9 cellular contexts compared by ENCODE assay signal in the genomic region with DNA sequence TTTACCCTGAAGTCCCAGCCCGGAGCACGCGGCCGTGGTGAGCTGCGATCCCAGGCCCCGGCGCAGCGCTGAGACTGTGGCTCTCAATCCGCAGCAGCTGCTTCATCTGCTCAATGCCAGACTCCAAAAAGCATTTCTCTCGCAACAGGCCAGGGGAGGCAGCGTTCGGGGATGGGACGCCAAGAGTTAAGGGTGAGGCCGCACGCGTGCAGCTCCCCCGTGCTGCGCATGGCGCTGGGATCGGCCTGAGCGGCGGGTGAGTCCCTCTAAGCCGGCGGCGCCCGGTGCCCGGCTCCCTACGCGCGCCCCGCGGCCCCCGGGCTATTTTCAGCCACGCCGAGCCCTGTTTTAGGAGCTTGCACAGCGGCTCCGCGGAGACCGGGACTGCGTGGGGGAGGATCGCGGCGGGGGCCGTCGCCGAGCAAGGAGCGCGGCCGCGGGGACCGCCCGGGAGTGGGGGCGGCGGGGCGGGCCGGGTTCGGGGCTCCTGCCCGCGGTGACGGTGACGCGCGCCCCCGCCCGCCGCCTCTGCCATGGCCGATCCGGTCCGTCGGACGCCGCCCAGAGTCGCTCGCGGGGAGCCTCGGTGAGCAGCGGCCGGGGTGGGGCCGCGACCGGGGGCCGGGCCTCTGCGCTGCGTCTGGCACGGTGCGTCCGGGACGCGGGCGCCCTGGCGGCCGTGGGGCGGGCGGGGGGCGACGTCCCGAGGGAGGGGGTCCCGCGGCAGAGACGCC. TPM values are rescaled to one million over a fixed set of nuclear protein-coding genes. Genes with fewer than 3 reads are reported as not detected.
DNase-seq lines count a peak whose midpoint lies in the region; FAIRE-seq and TF ChIP-seq lines count a peak whose summit lies in the region.
"Had no signal": no experiment of that assay in that cellular context is flagged by ENCODE, and none has a peak within 500 bp of the region (broad histone marks: within the 10 kb centered on the region; RNA-seq: fewer than 3 reads in every experiment).

No MANE protein-coding gene starts in this region.

- peak overlapping the region; percentile 29 for H3K4me3 Mint-ChIP-seq in activated naive CD4-positive, alpha-beta T cell treated with anti-CD3 and anti-CD28 coated beads for 36 hours
- peak overlapping the region; percentile 54 for H3K4me3 Mint-ChIP-seq in mesothelial cell of epicardium

- H3K36me3 ChIP-seq in endocrine pancreas (ENCODE audit: control insufficient read depth, insufficient read depth, low read length) = no peaks in the 10 kb centered on the region

- CTCF ChIA-PET in activated naive CD4-positive, alpha-beta T cell treated with anti-CD3 and anti-CD28 coated beads for 36 hours (lab: Charles Lee) = no interaction called here

- no peaks in the 10 kb centered on the region for H3K27me3 ChIP-seq in endocrine pancreas (ENCODE audit: control insufficient read depth, insufficient read depth, low read length)

- H3K9ac ChIP-seq in endocrine pancreas (ENCODE audit: control insufficient read depth, insufficient read depth, low read length) = peak overlapping the region; percentile 76

- H3K27me3 Mint-ChIP-seq in activated naive CD4-positive, alpha-beta T cell treated with anti-CD3 and anti-CD28 coated beads for 36 hours (ENCODE audit: low read depth) = peaks cover 42% of the 10 kb centered on the region
- H3K27me3 Mint-ChIP-seq in mesothelial cell of epicardium (ENCODE audit: low read depth) = peaks cover 94% of the 10 kb centered on the region

- DNase-seq in activated naive CD4-positive, alpha-beta T cell treated with anti-CD3 and anti-CD28 coated beads for 36 hours = no peak
- DNase-seq in activated naive CD4-positive, alpha-beta T cell treated with Interleukin-2 at 50 U/mL for 16 hours = no peak
- DNase-seq in mesothelial cell of epicardium (ENCODE audit: low spot score in 2 of 2, unreplicated experiment in 2 of 2) (peak in 1 of 2 experiments; percentile 56), urothelium cell line (ENCODE audit: low spot score) (peak; percentile 58), mucosa of gallbladder (ENCODE audit: low spot score) (no peak)
- DNase-seq in effector CD8-positive, alpha-beta T cell (lab: John Stamatoyannopoulos, UW) = no peak
- DNase-seq in activated CD8-positive, alpha-beta memory T cell treated with anti-CD3 and anti-CD28 coated beads, Interleukin-2, amount 50 U/mL, for 48 hours = no peak
- DNase-seq: NCI-H2081 treated with DMSO at 0.1 percent for 48 hours had no signal

- H3K9me3 ChIP-seq in endocrine pancreas (ENCODE audit: control insufficient read depth, low read length) = no peaks in the 10 kb centered on the region

- no peaks in the 10 kb centered on the region for H3K36me3 Mint-ChIP-seq in activated naive CD4-positive, alpha-beta T cell treated with anti-CD3 and anti-CD28 coated beads for 36 hours (ENCODE audit: low read depth)
- H3K36me3 Mint-ChIP-seq in mesothelial cell of epicardium = no peaks in the 10 kb centered on the region

- no peak for FAIRE-seq in urothelium cell line (lab: Jason Lieb, UNC)

- peaks cover 4% of the 10 kb centered on the region for H3K4me1 Mint-ChIP-seq in activated naive CD4-positive, alpha-beta T cell treated with anti-CD3 and anti-CD28 coated beads for 36 hours (ENCODE audit: low read depth)
- peaks cover 9% of the 10 kb centered on the region for H3K4me1 Mint-ChIP-seq in mesothelial cell of epicardium

- H3K4me1 ChIP-seq in endocrine pancreas (ENCODE audit: control insufficient read depth, insufficient read depth, low read length) = no peaks in the 10 kb centered on the region

- TF ChIP-seq CTCF in mesothelial cell of epicardium (IDR thresholded peaks at IDR 0.05; ENCODE audit: unreplicated experiment) = no peak

- intact Hi-C loops in activated naive CD4-positive, alpha-beta T cell treated with anti-CD3 and anti-CD28 coated beads for 36 hours (cut with micrococcal nuclease) = no loop called here

- no peaks in the 10 kb centered on the region for H3K9me3 Mint-ChIP-seq in activated naive CD4-positive, alpha-beta T cell treated with anti-CD3 and anti-CD28 coated beads for 36 hours
- no peaks in the 10 kb centered on the region for H3K9me3 Mint-ChIP-seq in mesothelial cell of epicardium

- no peak overlapping the region for H3K27ac Mint-ChIP-seq in activated naive CD4-positive, alpha-beta T cell treated with anti-CD3 and anti-CD28 coated beads for 36 hours
- no peak overlapping the region for H3K27ac Mint-ChIP-seq in mesothelial cell of epicardium

- H3K4me3 ChIP-seq in endocrine pancreas (ENCODE audit: control insufficient read depth, insufficient read depth, low read length) = no peak overlapping the region

RNA-seq across cellular contexts. Expression of a gene that starts 29.4 kb away (rescaled TPM):
- under 1 TPM; 0.40 to 0.52 TPM for total RNA-seq in activated naive CD4-positive, alpha-beta T cell treated with anti-CD3 and anti-CD28 coated beads for 36 hours
- total RNA-seq in mesothelial cell of epicardium (1.2 to 1.4 TPM (median 1.3 TPM) in 3 replicates), mucosa of gallbladder (1.1 TPM)

RNA-seq across cellular contexts. Expression of a gene that starts 54.6 kb away (rescaled TPM):
- 10 to 100 TPM; 55.5 to 55.9 TPM for total RNA-seq in activated naive CD4-positive, alpha-beta T cell treated with anti-CD3 and anti-CD28 coated beads for 36 hours
- total RNA-seq in mesothelial cell of epicardium = 50.8 to 57.2 TPM (median 53.0 TPM) in 3 replicates
- 71.5 TPM for total RNA-seq in mucosa of gallbladder
